32 cellular contexts compared by ENCODE assay signal in genomic region chr2:25115249-25115883, GRCh38. TPM values are rescaled to one million over a fixed set of nuclear protein-coding genes. Genes with fewer than 3 reads are reported as not detected.
"Had no signal": no experiment of that assay in that cellular context is flagged by ENCODE, and none has a peak within 500 bp of the region (broad histone marks: within the 10 kb centered on the region; RNA-seq: fewer than 3 reads in every experiment).

No MANE protein-coding gene starts in this region.

- H3K27ac ChIP-seq: brain microvascular endothelial cell, RWPE1, SJCRH30 had no signal

- H3K27me3 ChIP-seq: brain microvascular endothelial cell, SJCRH30 had no signal

- H3K36me3 ChIP-seq: brain microvascular endothelial cell, SJCRH30 had no signal

- H3K4me1 ChIP-seq: SJCRH30 had no signal

- FAIRE-seq: astrocyte, TTC549 had no signal

- H3K4me3 ChIP-seq: SJCRH30 had no signal

- ATAC-seq: activated CD4-positive, alpha-beta T cell treated with anti-CD3 and anti-CD28 coated beads for 36 hours; activated T-helper 17 cell treated with anti-CD3 and anti-CD28 coated beads, Interleukin-2, amount 50 U/mL, for 72 hours; T-cell had no signal

- DNase-seq: activated CD4-positive, alpha-beta memory T cell treated with anti-CD3 and anti-CD28 coated beads, Interleukin-2, amount 10 ng/mL, durations not matched to agents 7 days and 5 days; activated CD4-positive, alpha-beta T cell treated with anti-CD3 and anti-CD28 coated beads for 36 hours; activated CD4-positive, alpha-beta T cell treated with anti-CD3 and anti-CD28 coated beads, Interleukin-2, amount 50 U/mL, for 1 hour; activated CD4-positive, CD25-positive, alpha-beta regulatory T cell; activated gamma-delta T cell; activated naive CD4-positive, alpha-beta T cell treated with anti-CD3 and anti-CD28 coated beads for 36 hours; activated T-cell treated with anti-CD3 and anti-CD28 coated beads for 4 hours; activated T-cell treated with anti-CD3 and anti-CD28 coated beads, Interleukin-2, amount 50 U/mL, for 48 hours; amygdala; caudate nucleus; KG1; NCI-H1048; NCI-H146; NCI-H187 treated with DMSO at 0.1 percent for 48 hours; NCI-H2081 treated with DMSO at 0.1 percent for 48 hours; NCI-H446 treated with DMSO at 0.1 percent for 48 hours; NCI-H526; NCI-H774; NK-92 treated with Interleukin-12 subunit alpha and Interleukin-12 subunit beta, amount 100 ng/mL, for 24 hours; OCI-M1; Right ventricle myocardium superior; SJCRH30; T-cell; T-helper 2 cell; T1000 had no signal

RNA-seq across cellular contexts. Expression of gene POMC, which starts 53.0 kb away (rescaled TPM):
- total RNA-seq: astrocyte, LHCN-M2, M059J, SJCRH30 had no signal
